ENCODE assay signal across 16 cellular contexts in genomic region chr1:37035014-37035686, GRCh38. TPM values are rescaled to one million over a fixed set of nuclear protein-coding genes. Genes with fewer than 3 reads are reported as not detected.
DNase-seq lines count a peak whose midpoint lies in the region; ATAC-seq and TF ChIP-seq lines count a peak whose summit lies in the region.
"Had no signal": no experiment of that assay in that cellular context is flagged by ENCODE, and none has a peak within 500 bp of the region (broad histone marks: within the 10 kb centered on the region; RNA-seq: fewer than 3 reads in every experiment).

No MANE protein-coding gene starts in this region.

- H3K4me3 Mint-ChIP-seq in activated naive CD4-positive, alpha-beta T cell treated with anti-CD3 and anti-CD28 coated beads, Interleukin-2, amount 10 ng/mL, durations not matched to agents 7 days and 5 days: no peak overlapping the region
- H3K4me3 Mint-ChIP-seq: T-cell had no signal

- no peaks in the 10 kb centered on the region for H3K9me3 Mint-ChIP-seq in activated naive CD4-positive, alpha-beta T cell treated with anti-CD3 and anti-CD28 coated beads, Interleukin-2, amount 10 ng/mL, durations not matched to agents 7 days and 5 days
- H3K9me3 Mint-ChIP-seq: T-cell had no signal

- TF ChIP-seq CTCF in testis (IDR thresholded peaks at IDR 0.05): no peak

- no peak for TF ChIP-seq POLR2A in testis (IDR thresholded peaks at IDR 0.05)

- peaks cover 51% of the 10 kb centered on the region for H3K4me1 ChIP-seq in NT2/D1 (ENCODE audit: insufficient read depth, insufficient read length)
- H3K4me1 ChIP-seq in testis: peaks cover 20% of the 10 kb centered on the region
- H3K4me1 ChIP-seq: ascending aorta had no signal

- H3K9ac ChIP-seq in NT2/D1 (ENCODE audit: insufficient read length, low read depth): peak overlapping the region; percentile 62

- H3K36me3 ChIP-seq in NT2/D1 (ENCODE audit: insufficient read depth, insufficient read length, low read length): no peaks in the 10 kb centered on the region
- no peaks in the 10 kb centered on the region for H3K36me3 ChIP-seq in testis (ENCODE audit: low read depth, missing control alignments)
- H3K36me3 ChIP-seq: ascending aorta had no signal

- H3K9me3 ChIP-seq in NT2/D1 (ENCODE audit: insufficient read depth, low read length): no peaks in the 10 kb centered on the region
- no peaks in the 10 kb centered on the region for H3K9me3 ChIP-seq in testis
- H3K9me3 ChIP-seq: ascending aorta had no signal

- 21 to 27% methylated on average over 24 to 27 of the region's 27 CpGs for WGBS in testis, 2 donors

- peaks cover 9% of the 10 kb centered on the region for H3K4me1 Mint-ChIP-seq in activated naive CD4-positive, alpha-beta T cell treated with anti-CD3 and anti-CD28 coated beads, Interleukin-2, amount 10 ng/mL, durations not matched to agents 7 days and 5 days

- no peaks in the 10 kb centered on the region for H3K36me3 Mint-ChIP-seq in activated naive CD4-positive, alpha-beta T cell treated with anti-CD3 and anti-CD28 coated beads, Interleukin-2, amount 10 ng/mL, durations not matched to agents 7 days and 5 days
- H3K36me3 Mint-ChIP-seq: T-cell had no signal

- peaks cover 59% of the 10 kb centered on the region for H3K27me3 ChIP-seq in NT2/D1 (ENCODE audit: insufficient read depth, insufficient read length)
- no peaks in the 10 kb centered on the region for H3K27me3 ChIP-seq in testis

- no peak overlapping the region for H3K27ac ChIP-seq in testis
- H3K27ac ChIP-seq: ascending aorta had no signal

- H3K27ac Mint-ChIP-seq in activated naive CD4-positive, alpha-beta T cell treated with anti-CD3 and anti-CD28 coated beads, Interleukin-2, amount 10 ng/mL, durations not matched to agents 7 days and 5 days: peak overlapping the region; percentile 74
- H3K27ac Mint-ChIP-seq: T-cell had no signal

- DNase-seq in activated naive CD4-positive, alpha-beta T cell treated with anti-CD3 and anti-CD28 coated beads, Interleukin-2, amount 10 ng/mL, durations not matched to agents 7 days and 5 days: no peak
- no peak for DNase-seq in activated naive CD4-positive, alpha-beta T cell treated with anti-CD3 and anti-CD28 coated beads, Interleukin-2, amount 50 U/mL, for 16 hours
- DNase-seq in NT2/D1 (ENCODE audit: low read depth, low spot score) (no peak), testis (no peak), cerebellar nuclear complex (lab: John Stamatoyannopoulos, UW) (no peak), activated gamma-delta T cell (lab: John Stamatoyannopoulos, UW) (no peak)
- DNase-seq: activated CD4-positive, alpha-beta T cell treated with anti-CD3 and anti-CD28 coated beads for 4 hours; DND-41; foreskin fibroblast; stimulated activated CD4-positive, alpha-beta T cell treated with anti-CD3 and anti-CD28 coated beads, Interleukin-1b, Interleukin-23, amount 100 ng/mL, for 48 hours; T-cell had no signal

- CTCF ChIA-PET in activated naive CD4-positive, alpha-beta T cell treated with anti-CD3 and anti-CD28 coated beads, Interleukin-2, amount 10 ng/mL, durations not matched to agents 7 days and 5 days (lab: Charles Lee): interaction anchor here (1.2 kb wide), 1 partner anchor 13 kb away, joined by 4 read pairs; no protein-coding TSS in a partner anchor

- H3K27me3 Mint-ChIP-seq in activated naive CD4-positive, alpha-beta T cell treated with anti-CD3 and anti-CD28 coated beads, Interleukin-2, amount 10 ng/mL, durations not matched to agents 7 days and 5 days: peaks cover 97% of the 10 kb centered on the region

- intact Hi-C loops in testis (cut with DNase I; ENCODE audit: low total_unique reads): no loop called here

- ATAC-seq in GM21423 (IDR thresholded peaks at IDR 0.05; ENCODE audit: unreplicated experiment): no peak
- ATAC-seq: T-cell had no signal

- H3K4me3 ChIP-seq in NT2/D1 (ENCODE audit: insufficient read length, low read depth): peak overlapping the region; percentile 67
- H3K4me3 ChIP-seq in iPS-11a (ENCODE audit: low read depth, low read length): peak overlapping the region; percentile 17
- H3K4me3 ChIP-seq in testis: peak overlapping the region; percentile 40 to 49

RNA-seq across cellular contexts. Expression of gene GRIK3, which starts 0.8 kb away (rescaled TPM):
- total RNA-seq in testis: 1 to 10 TPM; 3.1 to 6.3 TPM
- 0.99 TPM for polyA plus RNA-seq in testis (ENCODE audit: insufficient read depth, low read depth, low replicate concordance)
- total RNA-seq: LHCN-M2, RPMI7951 had no signal

Comparison
In these comparisons a context has a peak if more than half of its experiments do, and no peak if none do; other contexts are left out.
1. H3K4me3 ChIP-seq: peak in every context shown above with its lines; median percentile 67 in NT2/D1; 44 in testis; 17 in iPS-11a.